13 cellular contexts compared by ENCODE assay signal in the genomic region with DNA sequence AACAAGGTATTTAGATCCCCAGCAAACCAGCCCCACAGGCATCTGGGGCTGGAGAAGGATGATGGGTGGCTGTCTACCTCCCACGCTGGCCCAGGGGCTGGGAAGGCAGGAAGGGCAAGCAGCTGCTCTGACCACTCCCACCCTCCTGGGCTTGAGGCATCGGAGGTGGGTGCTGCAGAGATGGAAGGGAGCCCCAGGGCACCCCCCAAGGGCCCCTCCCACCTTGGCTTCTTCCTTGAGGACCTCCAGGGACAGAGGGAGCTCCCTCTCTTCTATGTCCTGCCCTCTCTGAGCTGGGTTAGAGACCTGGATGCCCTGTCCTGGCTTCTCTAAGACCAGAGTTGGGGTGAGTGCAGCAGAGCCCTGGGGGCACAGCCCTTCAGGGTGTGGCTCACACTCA. TPM values are rescaled to one million over a fixed set of nuclear protein-coding genes. Genes with fewer than 3 reads are reported as not detected.
DNase-seq lines count a peak whose midpoint lies in the region; ATAC-seq and TF ChIP-seq lines count a peak whose summit lies in the region.
"Had no signal": no experiment of that assay in that cellular context is flagged by ENCODE, and none has a peak within 500 bp of the region (broad histone marks: within the 10 kb centered on the region; RNA-seq: fewer than 3 reads in every experiment).

No MANE protein-coding gene starts in this region.

- no peak for TF ChIP-seq CTCF in CD14-positive monocyte (IDR thresholded peaks at IDR 0.05)
- TF ChIP-seq CTCF in foreskin keratinocyte (conservative IDR thresholded peaks at IDR 0.05): no peak

- H3K4me1 ChIP-seq in foreskin keratinocyte: no peaks in the 10 kb centered on the region
- H3K4me1 ChIP-seq in HAP-1: no peaks in the 10 kb centered on the region

- no peak overlapping the region for H3K27ac ChIP-seq in foreskin keratinocyte
- H3K27ac ChIP-seq: left lung had no signal

- H3K9me3 ChIP-seq in HAP-1: no peaks in the 10 kb centered on the region
- H3K9me3 ChIP-seq: left lung, upper lobe of left lung had no signal

- no peak overlapping the region for H3K4me3 ChIP-seq in HAP-1
- H3K4me3 ChIP-seq: left lung had no signal

- in situ Hi-C loops in HAP-1 (cut with MboI; ENCODE audit: low sequenced_read_pairs): no loop called here

- intact Hi-C loops in CD14-positive monocyte (cut with micrococcal nuclease): loop anchor here (1.0 to 5.0 kb wide), 7 partner anchors 14 to 214 kb away; partner anchors contain the start of genes C1orf232 (in 2 of the 2), ZNF593 (in 2 of the 2) and UBXN11 (in 1 of the 2)

- peaks cover 0 to 2% (median 1%) of the 10 kb centered on the region in 3 donors for H3K27me3 Mint-ChIP-seq in CD14-positive monocyte (ENCODE audit: low read depth in 3 of 3)
- H3K27me3 Mint-ChIP-seq in activated T-cell treated with anti-CD3 and anti-CD28 coated beads, Interleukin-2, amount 50 U/mL, for 24 hours: no peaks in the 10 kb centered on the region
- H3K27me3 Mint-ChIP-seq in naive B cell: no peaks in the 10 kb centered on the region
- H3K27me3 Mint-ChIP-seq: progenitor cell of endocrine pancreas had no signal

- DNase-seq in CD14-positive monocyte (ENCODE audit: low spot score) (peak; percentile 40), naive B cell (no peak), foreskin keratinocyte (no peak), superior temporal gyrus (ENCODE audit: extremely low spot score) (no peak), HAP-1 (ENCODE audit: low spot score in 2 of 2) (no peak)
- no peak for DNase-seq in activated T-cell treated with anti-CD3 and anti-CD28 coated beads, Interleukin-2, amount 50 U/mL, for 24 hours
- DNase-seq: NCI-H1436 treated with DMSO at 0.1 percent for 48 hours had no signal

- H3K9me3 Mint-ChIP-seq in CD14-positive monocyte (no peaks in the 10 kb centered on the region), naive B cell (no peaks in the 10 kb centered on the region)
- H3K9me3 Mint-ChIP-seq in activated T-cell treated with anti-CD3 and anti-CD28 coated beads, Interleukin-2, amount 50 U/mL, for 24 hours: no peaks in the 10 kb centered on the region

- no peaks in the 10 kb centered on the region for H3K27me3 ChIP-seq in foreskin keratinocyte
- H3K27me3 ChIP-seq in HAP-1 (ENCODE audit: low read depth): no peaks in the 10 kb centered on the region
- H3K27me3 ChIP-seq: upper lobe of left lung had no signal

- H3K36me3 Mint-ChIP-seq in CD14-positive monocyte: peaks cover 44 to 46% of the 10 kb centered on the region in 2 donors
- peaks cover 66% of the 10 kb centered on the region for H3K36me3 Mint-ChIP-seq in activated T-cell treated with anti-CD3 and anti-CD28 coated beads, Interleukin-2, amount 50 U/mL, for 24 hours (ENCODE audit: low read depth)
- H3K36me3 Mint-ChIP-seq in naive B cell: peaks cover 21 to 41% of the 10 kb centered on the region in 2 donors

- H3K4me3 Mint-ChIP-seq in CD14-positive monocyte (peak overlapping the region; percentile 83 to 90), naive B cell (peak overlapping the region; percentile 93 to 99 (median 99))
- peak overlapping the region; percentile 70 for H3K4me3 Mint-ChIP-seq in activated T-cell treated with anti-CD3 and anti-CD28 coated beads, Interleukin-2, amount 50 U/mL, for 24 hours

- H3K4me1 Mint-ChIP-seq in CD14-positive monocyte (peaks cover 69% of the 10 kb centered on the region), naive B cell (peaks cover 57 to 67% (median 64%) of the 10 kb centered on the region in 3 donors)
- peaks cover 65% of the 10 kb centered on the region for H3K4me1 Mint-ChIP-seq in activated T-cell treated with anti-CD3 and anti-CD28 coated beads, Interleukin-2, amount 50 U/mL, for 24 hours (ENCODE audit: low read depth)

- peak overlapping the region in 6 of 7 donors; percentile 88 to 99 (median 96) for H3K27ac Mint-ChIP-seq in CD14-positive monocyte
- peak overlapping the region; percentile 94 for H3K27ac Mint-ChIP-seq in activated T-cell treated with anti-CD3 and anti-CD28 coated beads, Interleukin-2, amount 50 U/mL, for 24 hours
- H3K27ac Mint-ChIP-seq in naive B cell: peak overlapping the region in 5 of 6 donors; percentile 94 to 97 (median 95)
- H3K27ac Mint-ChIP-seq: progenitor cell of endocrine pancreas had no signal

- no peaks in the 10 kb centered on the region for H3K36me3 ChIP-seq in HAP-1 (replicated peaks)
- H3K36me3 ChIP-seq: upper lobe of left lung had no signal

- peak; percentile 6 for ATAC-seq in GM19452 (IDR thresholded peaks at IDR 0.05; ENCODE audit: unreplicated experiment)
- peak; percentile 9 to 12 for ATAC-seq in naive B cell (ENCODE audit: low read depth in 2 of 2)
- no peak for ATAC-seq in foreskin keratinocyte
- ATAC-seq in GM21529 (IDR thresholded peaks at IDR 0.05; ENCODE audit: unreplicated experiment): no peak

RNA-seq across cellular contexts. Expression of gene CD52, which starts 3.1 kb away (rescaled TPM):
- polyA plus RNA-seq in CD14-positive monocyte (1,000 to 10,000 TPM; 2,617 to 4,047 TPM), naive B cell (ENCODE audit: low read depth in 6 of 6) (over 10,000 TPM; 10,565 to 16,920 (median 13,137) TPM), foreskin keratinocyte (0.18 and 0.36 TPM in 2 replicates)
- total RNA-seq in foreskin keratinocyte: 0.25 TPM in 1 of 2 replicates, not detected in the other
- total RNA-seq: dermis microvascular lymphatic vessel endothelial cell had no signal

RNA-seq across cellular contexts. Expression of gene UBXN11, which starts 14.5 kb away (rescaled TPM):
- 10 to 100 TPM; 48.0 to 52.1 TPM for polyA plus RNA-seq in CD14-positive monocyte
- 10 to 100 TPM in 2 of 6 donors, 1 to 10 TPM in 4; 4.3 to 15.7 (median 6.9) TPM for polyA plus RNA-seq in naive B cell (ENCODE audit: low read depth in 6 of 6)
- total RNA-seq in foreskin keratinocyte: 5.6 and 9.9 TPM in 2 replicates
- polyA plus RNA-seq in foreskin keratinocyte: 12.4 and 13.3 TPM in 2 replicates

RNA-seq across cellular contexts. Expression of gene CRYBG2, which starts 33.0 kb away (rescaled TPM):
- polyA plus RNA-seq in CD14-positive monocyte (not detected), naive B cell (ENCODE audit: low read depth in 6 of 6) (1 to 10 TPM in 2 of 6 donors, under 1 TPM in 4; 0.06 to 1.8 (median 0.70) TPM), foreskin keratinocyte (4.8 and 7.3 TPM in 2 replicates)
- total RNA-seq in foreskin keratinocyte: 3.8 and 5.6 TPM in 2 replicates

RNA-seq across cellular contexts. Expression of gene SH3BGRL3, which starts 41.0 kb away (rescaled TPM):
- polyA plus RNA-seq in CD14-positive monocyte: 1,000 to 10,000 TPM; 1,706 to 1,744 TPM
- 1,000 to 10,000 TPM in 2 of 6 donors, 100 to 1,000 TPM in 4; 624 to 1,205 (median 832) TPM for polyA plus RNA-seq in naive B cell (ENCODE audit: low read depth in 6 of 6)
- total RNA-seq in foreskin keratinocyte: 194 and 196 TPM in 2 replicates
- 543 and 549 TPM in 2 replicates for polyA plus RNA-seq in foreskin keratinocyte

RNA-seq across cellular contexts. Expression of gene ZNF683, which starts 51.7 kb away (rescaled TPM):
- polyA plus RNA-seq in CD14-positive monocyte (not detected), naive B cell (ENCODE audit: low read depth in 6 of 6) (not detected), foreskin keratinocyte (not detected in 2 replicates)
- not detected in 2 replicates for total RNA-seq in foreskin keratinocyte
- total RNA-seq: dermis microvascular lymphatic vessel endothelial cell, progenitor cell of endocrine pancreas had no signal

Comparison
In these comparisons a context has a peak if more than half of its experiments do, and no peak if none do; other contexts are left out.
1. ATAC-seq: peak in GM19452 (single experiment) and naive B cell (2 of 2); none in foreskin keratinocyte (single experiment) and GM21529 (single experiment).
2. RNA of gene CD52, which starts 3.1 kb away (polyA plus RNA-seq): 10,565 to 16,920 TPM in naive B cell and 2,617 to 4,047 TPM in CD14-positive monocyte; 0.18 to 0.36 TPM in foreskin keratinocyte; every median in the first group is over 1,000 times any median in the second.
3. Peak in every context shown above with its lines, with median percentiles within 50 percentile points of each other: H3K27ac Mint-ChIP-seq and H3K4me3 Mint-ChIP-seq.